ENCODE assay signal across 8 cellular contexts in the genomic region with DNA sequence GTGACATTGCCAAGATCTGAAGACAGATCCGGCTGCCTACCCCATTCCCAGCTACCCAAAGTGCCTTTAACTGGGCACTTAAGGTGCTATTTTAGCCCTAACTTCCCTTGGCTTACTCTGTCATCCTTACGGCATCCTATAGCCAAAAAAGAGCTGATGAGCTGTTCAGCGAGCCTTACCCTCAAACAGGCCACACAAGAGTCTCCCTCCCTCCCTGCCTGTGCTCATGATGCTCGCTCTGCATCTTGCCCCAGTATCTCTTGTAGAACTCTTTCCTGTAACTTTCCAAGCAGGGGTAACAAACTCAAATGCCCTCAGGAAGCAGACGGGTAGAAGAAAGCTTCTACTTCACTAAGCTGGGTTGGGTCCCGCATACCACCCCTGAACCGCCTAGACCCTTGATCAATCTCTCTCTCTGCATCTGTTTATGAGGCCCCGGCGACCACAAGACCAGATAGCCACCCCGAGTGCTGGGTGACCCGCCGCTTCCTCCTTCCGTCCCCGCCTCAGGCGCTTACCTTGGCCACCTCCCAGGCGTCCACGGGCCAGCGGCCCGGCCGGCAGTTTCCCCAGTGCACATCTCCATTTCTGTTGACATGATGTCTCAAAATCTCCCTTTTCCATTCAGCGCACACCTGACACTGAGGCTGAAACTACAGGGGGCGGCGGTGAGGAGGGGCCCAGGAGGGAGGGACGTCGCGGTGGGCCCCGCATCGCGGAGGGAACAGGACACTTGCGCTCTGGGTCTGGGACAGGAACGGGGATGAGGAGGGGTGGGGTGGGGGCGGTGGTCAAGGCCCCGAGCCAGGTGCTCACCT. TPM values are rescaled to one million over a fixed set of nuclear protein-coding genes. Genes with fewer than 3 reads are reported as not detected.
DNase-seq lines count a peak whose midpoint lies in the region; ATAC-seq and TF ChIP-seq lines count a peak whose summit lies in the region.

No MANE protein-coding gene starts in this region.

- intact Hi-C loops in activated T-helper 1 cell treated with anti-CD3 and anti-CD28 coated beads, Interleukin-12 subunit alpha, Interleukin-12 subunit beta, Interleukin-2, Interleukin-4 antibody, amounts not matched to agents 30 ng/mL and 10 ng/mL and 1 ng/mL, durations not matched to agents 14 hours and 24 hours and 36 hours (cut with micrococcal nuclease) = loop anchor here (1.0 to 5.0 kb wide), 4 partner anchors 66 to 691 kb away; partner anchors contain the start of genes ATP6AP2, MED14 and USP9X
- intact Hi-C loops in natural killer cell (cut with micrococcal nuclease) (loop anchor here (1.0 to 10.0 kb wide), 4 partner anchors 66 to 686 kb away; partner anchors contain the start of genes ATP6AP2, DDX3X, MED14 and USP9X), uterus (cut with DNase I; ENCODE audit: low total_unique reads) (no loop called here)

- H3K27me3 Mint-ChIP-seq in activated T-helper 1 cell treated with anti-CD3 and anti-CD28 coated beads, Interleukin-12 subunit alpha, Interleukin-12 subunit beta, Interleukin-2, Interleukin-4 antibody, amounts not matched to agents 30 ng/mL and 10 ng/mL and 1 ng/mL, durations not matched to agents 14 hours and 24 hours and 36 hours (ENCODE audit: insufficient read depth) = no peaks in the 10 kb centered on the region
- no peaks in the 10 kb centered on the region for H3K27me3 Mint-ChIP-seq in natural killer cell (ENCODE audit: low read depth in 2 of 2)

- H3K36me3 Mint-ChIP-seq in activated T-helper 1 cell treated with anti-CD3 and anti-CD28 coated beads, Interleukin-12 subunit alpha, Interleukin-12 subunit beta, Interleukin-2, Interleukin-4 antibody, amounts not matched to agents 30 ng/mL and 10 ng/mL and 1 ng/mL, durations not matched to agents 14 hours and 24 hours and 36 hours (ENCODE audit: low read depth) = peaks cover 16% of the 10 kb centered on the region
- no peaks in the 10 kb centered on the region for H3K36me3 Mint-ChIP-seq in natural killer cell

- H3K9me3 ChIP-seq in uterus = no peaks in the 10 kb centered on the region

- H3K27ac ChIP-seq in uterus = peak overlapping the region; percentile 82 to 83

- H3K4me1 ChIP-seq in uterus = peaks cover 0 to 3% of the 10 kb centered on the region in 2 donors

- no peaks in the 10 kb centered on the region for H3K27me3 ChIP-seq in uterus

- H3K36me3 ChIP-seq in uterus = no peaks in the 10 kb centered on the region

- TF ChIP-seq POLR2A in uterus (IDR thresholded peaks at IDR 0.05) = no peak

- H3K4me1 Mint-ChIP-seq in activated T-helper 1 cell treated with anti-CD3 and anti-CD28 coated beads, Interleukin-12 subunit alpha, Interleukin-12 subunit beta, Interleukin-2, Interleukin-4 antibody, amounts not matched to agents 30 ng/mL and 10 ng/mL and 1 ng/mL, durations not matched to agents 14 hours and 24 hours and 36 hours (ENCODE audit: low read depth) = peaks cover 34% of the 10 kb centered on the region
- peaks cover 44 to 48% of the 10 kb centered on the region in 2 donors for H3K4me1 Mint-ChIP-seq in natural killer cell

- peak overlapping the region; percentile 53 to 94 for H3K4me3 ChIP-seq in uterus

- TF ChIP-seq CTCF in natural killer cell (IDR thresholded peaks at IDR 0.05) = no peak
- no peak for TF ChIP-seq CTCF in uterus (IDR thresholded peaks at IDR 0.05)

- no peaks in the 10 kb centered on the region for H3K9me3 Mint-ChIP-seq in activated T-helper 1 cell treated with anti-CD3 and anti-CD28 coated beads, Interleukin-12 subunit alpha, Interleukin-12 subunit beta, Interleukin-2, Interleukin-4 antibody, amounts not matched to agents 30 ng/mL and 10 ng/mL and 1 ng/mL, durations not matched to agents 14 hours and 24 hours and 36 hours
- no peaks in the 10 kb centered on the region for H3K9me3 Mint-ChIP-seq in natural killer cell

- H3K4me3 Mint-ChIP-seq in activated T-helper 1 cell treated with anti-CD3 and anti-CD28 coated beads, Interleukin-12 subunit alpha, Interleukin-12 subunit beta, Interleukin-2, Interleukin-4 antibody, amounts not matched to agents 30 ng/mL and 10 ng/mL and 1 ng/mL, durations not matched to agents 14 hours and 24 hours and 36 hours = peak overlapping the region; percentile 97
- H3K4me3 Mint-ChIP-seq in natural killer cell = peak overlapping the region; percentile 96

- H3K27ac Mint-ChIP-seq in activated T-helper 1 cell treated with anti-CD3 and anti-CD28 coated beads, Interleukin-12 subunit alpha, Interleukin-12 subunit beta, Interleukin-2, Interleukin-4 antibody, amounts not matched to agents 30 ng/mL and 10 ng/mL and 1 ng/mL, durations not matched to agents 14 hours and 24 hours and 36 hours = peak overlapping the region; percentile 94
- peak overlapping the region; percentile 93 to 96 for H3K27ac Mint-ChIP-seq in natural killer cell

- peak; percentile 34 for DNase-seq in NOMO-1 treated with DMSO at 0.1 percent for 48 hours (lab: John Stamatoyannopoulos, UW; ENCODE audit: unreplicated experiment)
- peak; percentile 16 for DNase-seq in activated T-helper 1 cell treated with anti-CD3 and anti-CD28 coated beads, Interleukin-12 subunit alpha, Interleukin-12 subunit beta, Interleukin-2, Interleukin-4 antibody, amounts not matched to agents 30 ng/mL and 10 ng/mL and 1 ng/mL, durations not matched to agents 14 hours and 24 hours and 36 hours (ENCODE audit: low spot score)
- peak; percentile 31 for DNase-seq in fibroblast of peridontal ligament (ENCODE audit: extremely low read depth)
- peak; percentile 21 for DNase-seq in natural killer cell
- DNase-seq in uterus = peak; percentile 28 to 47
- DNase-seq in SW 1271 (lab: John Stamatoyannopoulos, UW) = no peak

- ATAC-seq in GM18511 (IDR thresholded peaks at IDR 0.05; ENCODE audit: unreplicated experiment) (peak; percentile 30), HG02852 (IDR thresholded peaks at IDR 0.05; ENCODE audit: unreplicated experiment) (peak; percentile 26), natural killer cell (peak in 2 of 3 donors; percentile 7 to 51)

RNA-seq across cellular contexts. Expression of gene CXorf38, which starts 0.7 kb away (rescaled TPM):
- 15.7 and 16.9 TPM in 2 replicates for total RNA-seq in activated T-helper 1 cell treated with anti-CD3 and anti-CD28 coated beads, Interleukin-12 subunit alpha, Interleukin-12 subunit beta, Interleukin-2, Interleukin-4 antibody, amounts not matched to agents 30 ng/mL and 10 ng/mL and 1 ng/mL, durations not matched to agents 14 hours and 24 hours and 36 hours
- 10 to 100 TPM; 27.5 to 46.1 (median 30.9) TPM for total RNA-seq in natural killer cell
- total RNA-seq in uterus = 10 to 100 TPM in 3 of 4 donors, 1 to 10 TPM in 1; 3.6 to 29.1 (median 21.7) TPM

RNA-seq across cellular contexts. Expression of gene MPC1L, which starts 23.5 kb away (rescaled TPM):
- total RNA-seq in activated T-helper 1 cell treated with anti-CD3 and anti-CD28 coated beads, Interleukin-12 subunit alpha, Interleukin-12 subunit beta, Interleukin-2, Interleukin-4 antibody, amounts not matched to agents 30 ng/mL and 10 ng/mL and 1 ng/mL, durations not matched to agents 14 hours and 24 hours and 36 hours = not detected in 2 replicates
- total RNA-seq in natural killer cell (not detected), uterus (not detected)

Comparison
In these comparisons a context has a peak if more than half of its experiments do, and no peak if none do; other contexts are left out.
1. DNase-seq: peak in NOMO-1 treated with DMSO at 0.1 percent for 48 hours (single experiment), activated T-helper 1 cell treated with anti-CD3 and anti-CD28 coated beads, Interleukin-12 subunit alpha, Interleukin-12 subunit beta, Interleukin-2, Interleukin-4 antibody, amounts not matched to agents 30 ng/mL and 10 ng/mL and 1 ng/mL, durations not matched to agents 14 hours and 24 hours and 36 hours (single experiment), fibroblast of peridontal ligament (single experiment), natural killer cell (single experiment) and uterus (2 of 2); none in SW 1271 (0 of 2).
2. Peak in every context shown above with its lines, with median percentiles within 50 percentile points of each other: ATAC-seq.